Comparison of ENCODE assay signal across 15 cellular contexts in genomic region chr10:22386396-22386928, GRCh38. TPM values are rescaled to one million over a fixed set of nuclear protein-coding genes. Genes with fewer than 3 reads are reported as not detected.
DNase-seq lines count a peak whose midpoint lies in the region; FAIRE-seq and TF ChIP-seq lines count a peak whose summit lies in the region.
"Had no signal": no experiment of that assay in that cellular context is flagged by ENCODE, and none has a peak within 500 bp of the region (broad histone marks: within the 10 kb centered on the region; RNA-seq: fewer than 3 reads in every experiment).

No MANE protein-coding gene starts in this region.

- H3K36me3 ChIP-seq in mesenchymal stem cell (ENCODE audit: control insufficient read depth in 1 of 2, insufficient read depth in 2 of 2, low read depth in 1 of 2, low read length in 2 of 2), result no peaks in the 10 kb centered on the region

- H2BK5ac ChIP-seq in mesenchymal stem cell (ENCODE audit: low read depth, low read length, poor library complexity, severe bottlenecking), result no peak overlapping the region

- H2BK12ac ChIP-seq in mesenchymal stem cell (ENCODE audit: low read length in 2 of 2), result no peak overlapping the region

- no peaks in the 10 kb centered on the region for H3K9me3 Mint-ChIP-seq in T-helper 2 cell treated with Interferon-gamma antibody and Interleukin-4, amounts not matched to agents 5 μg/mL and 100 μg/mL, for 36 hours
- H3K9me3 Mint-ChIP-seq: CD8-positive, alpha-beta memory T cell; H9 had no signal

- H4K91ac ChIP-seq in mesenchymal stem cell (ENCODE audit: low read length), result no peak overlapping the region

- DNase-seq in KBM-7 (peak; percentile 43), NB4 (ENCODE audit: low read depth) (peak; percentile 1), SK-N-DZ (ENCODE audit: low spot score) (peak; percentile 22), mesenchymal stem cell (peak; percentile 1), Kasumi-1 (lab: John Stamatoyannopoulos, UW) (no peak), GM19238 (ENCODE audit: insufficient read length, low spot score) (no peak), GM12892 (ENCODE audit: insufficient read length) (no peak)
- DNase-seq in T-helper 2 cell treated with Interferon-gamma antibody and Interleukin-4, amounts not matched to agents 5 μg/mL and 100 μg/mL, for 36 hours (ENCODE audit: low spot score), result no peak
- DNase-seq: CD8-positive, alpha-beta memory T cell; DND-41; H9; NCI-H2227 treated with DMSO at 0.1 percent for 48 hours; NCI-H524 treated with DMSO at 0.1 percent for 48 hours; SHP77 had no signal

- 45% methylated on average over 1 of the region's 1 CpG for WGBS in mesenchymal stem cell

- no peak for TF ChIP-seq POLR2A in NB4 (IDR thresholded peaks at IDR 0.05; ENCODE audit: extremely low read depth, insufficient read length)
- no peak for TF ChIP-seq POLR2A in GM12892 (IDR thresholded peaks at IDR 0.05; ENCODE audit: low read depth, low read length)

- H3K4me2 ChIP-seq in mesenchymal stem cell (ENCODE audit: low read length, poor library complexity, severe bottlenecking), result no peak overlapping the region

- H3K27ac ChIP-seq in mesenchymal stem cell (ENCODE audit: low read length, poor library complexity, severe bottlenecking), result no peak overlapping the region

- no peaks in the 10 kb centered on the region for H3K4me1 ChIP-seq in mesenchymal stem cell (ENCODE audit: control insufficient read depth, insufficient read depth, low read depth, low read length)

- no peak overlapping the region for H3K23ac ChIP-seq in mesenchymal stem cell (ENCODE audit: low read length in 2 of 2)

- no peak for FAIRE-seq in GM12892 (lab: Jason Lieb, UNC)

- H2BK15ac ChIP-seq in mesenchymal stem cell (ENCODE audit: low read depth, poor library complexity, severe bottlenecking), result no peak overlapping the region

- no peak for TF ChIP-seq CTCF in NB4 (IDR thresholded peaks at IDR 0.05; ENCODE audit: low read depth, low read length)

- H3K9me3 ChIP-seq in mesenchymal stem cell (ENCODE audit: control insufficient read depth, low read length), result no peaks in the 10 kb centered on the region

- no peaks in the 10 kb centered on the region for H3K36me3 Mint-ChIP-seq in T-helper 2 cell treated with Interferon-gamma antibody and Interleukin-4, amounts not matched to agents 5 μg/mL and 100 μg/mL, for 36 hours (ENCODE audit: low read depth)
- H3K36me3 Mint-ChIP-seq: CD8-positive, alpha-beta memory T cell had no signal

- H3K18ac ChIP-seq in mesenchymal stem cell (ENCODE audit: low read depth in 1 of 2, low read length in 2 of 2), result no peak overlapping the region

- in situ Hi-C loops in KBM-7 (cut with MboI; ENCODE audit: low pct_unique_long_range_greater_than_20kb, low sequenced_read_pairs), result no loop called here

- no peak overlapping the region for H3K4me3 ChIP-seq in NB4 (ENCODE audit: low read depth, low read length)
- no peak overlapping the region for H3K4me3 ChIP-seq in mesenchymal stem cell (ENCODE audit: insufficient read depth in 1 of 2, low read depth in 1 of 2, low read length in 2 of 2)

- H2BK120ac ChIP-seq in mesenchymal stem cell (ENCODE audit: low read depth, low read length), result no peak overlapping the region

- no peak overlapping the region for H3K4me3 Mint-ChIP-seq in T-helper 2 cell treated with Interferon-gamma antibody and Interleukin-4, amounts not matched to agents 5 μg/mL and 100 μg/mL, for 36 hours
- H3K4me3 Mint-ChIP-seq: CD8-positive, alpha-beta memory T cell; H9 had no signal

- H3K4ac ChIP-seq in mesenchymal stem cell (ENCODE audit: low read depth in 1 of 2, low read length in 2 of 2), result no peak overlapping the region

- no peak overlapping the region for H4K8ac ChIP-seq in mesenchymal stem cell (ENCODE audit: low read length)

- peaks cover 2% of the 10 kb centered on the region for H3K27me3 Mint-ChIP-seq in T-helper 2 cell treated with Interferon-gamma antibody and Interleukin-4, amounts not matched to agents 5 μg/mL and 100 μg/mL, for 36 hours (ENCODE audit: low read depth)

- no peaks in the 10 kb centered on the region for H3K27me3 ChIP-seq in mesenchymal stem cell (ENCODE audit: control insufficient read depth in 1 of 2, insufficient read depth in 1 of 2, low read length in 2 of 2)

- no peaks in the 10 kb centered on the region for H3K79me1 ChIP-seq in mesenchymal stem cell (replicated peaks; ENCODE audit: low read length, poor library complexity, severe bottlenecking)

- H2AFZ ChIP-seq in mesenchymal stem cell (ENCODE audit: low read depth, low read length), result no peak overlapping the region

- peaks cover 8% of the 10 kb centered on the region for H3K4me1 Mint-ChIP-seq in T-helper 2 cell treated with Interferon-gamma antibody and Interleukin-4, amounts not matched to agents 5 μg/mL and 100 μg/mL, for 36 hours (ENCODE audit: low read depth)
- H3K4me1 Mint-ChIP-seq: CD8-positive, alpha-beta memory T cell had no signal

- H3K27ac Mint-ChIP-seq in T-helper 2 cell treated with Interferon-gamma antibody and Interleukin-4, amounts not matched to agents 5 μg/mL and 100 μg/mL, for 36 hours, result no peak overlapping the region
- H3K27ac Mint-ChIP-seq: CD8-positive, alpha-beta memory T cell; H9 had no signal

- H2AK5ac ChIP-seq in mesenchymal stem cell (ENCODE audit: low read length, severe bottlenecking), result no peak overlapping the region

- no peak overlapping the region for H3K9ac ChIP-seq in mesenchymal stem cell (ENCODE audit: low read length)

- no peak overlapping the region for H3K14ac ChIP-seq in mesenchymal stem cell (ENCODE audit: low read length in 2 of 2)

RNA-seq across cellular contexts. Expression of gene SPAG6, which starts 41.2 kb away (rescaled TPM):
- polyA plus RNA-seq in SK-N-DZ (2014; cell fraction: cytosol; rRNA removed), result 0.56 and 0.81 TPM in 2 replicates
- 0.79 and 1.1 TPM in 2 replicates for polyA plus RNA-seq in SK-N-DZ (2014; cell fraction: nucleus; rRNA removed)
- polyA plus RNA-seq in mesenchymal stem cell (2013, experiment 1 of 2), result not detected
- not detected for polyA plus RNA-seq in mesenchymal stem cell (2013, experiment 2 of 2)
- 0.17 TPM for polyA plus RNA-seq in GM12892 (2012; ENCODE audit: missing spikeins)
- polyA plus RNA-seq: BJ; CD8-positive, alpha-beta memory T cell had no signal

Comparison
In these comparisons a context has a peak if more than half of its experiments do, and no peak if none do; other contexts are left out.
1. DNase-seq: peak in KBM-7 (single experiment), NB4 (single experiment), SK-N-DZ (single experiment) and mesenchymal stem cell (single experiment); none in Kasumi-1 (0 of 2), GM19238 (single experiment), T-helper 2 cell treated with Interferon-gamma antibody and Interleukin-4, amounts not matched to agents 5 μg/mL and 100 μg/mL, for 36 hours (single experiment) and GM12892 (single experiment).